41 cellular contexts compared by ENCODE assay signal in genomic region chr9:95731876-95732275, GRCh38.
"Had no signal": no experiment of that assay in that cellular context is flagged by ENCODE, and none has a peak within 500 bp of the region (broad histone marks: within the 10 kb centered on the region; RNA-seq: fewer than 3 reads in every experiment).

No MANE protein-coding gene starts in this region.

- H3K27me3 ChIP-seq: adrenal gland, Peyer's patch had no signal

- DNase-seq: activated B cell treated with CpG ODN at 0.5 μM for 24 hours; activated CD4-positive, alpha-beta memory T cell treated with anti-CD3 and anti-CD28 coated beads, Interleukin-2, amount 10 ng/mL, durations not matched to agents 7 days and 5 days; activated CD4-positive, alpha-beta T cell treated with anti-CD3 and anti-CD28 coated beads for 48 hours; activated CD4-positive, CD25-positive, alpha-beta regulatory T cell treated with anti-CD3 and anti-CD28 coated beads, Interleukin-2, amount 50 U/mL, for 72 hours; activated CD8-positive, alpha-beta memory T cell treated with anti-CD3 and anti-CD28 coated beads for 24 hours; activated CD8-positive, alpha-beta memory T cell treated with anti-CD3 and anti-CD28 coated beads, Interleukin-2, amount 10 ng/mL, durations not matched to agents 7 days and 5 days; activated gamma-delta T cell treated with Interleukin-2 at 50 U/mL for 16 hours; activated naive CD4-positive, alpha-beta T cell treated with anti-CD3 and anti-CD28 coated beads for 36 hours; activated T-cell treated with anti-CD3 and anti-CD28 coated beads, Interleukin-2, amount 50 U/mL, for 24 hours; adrenal gland; anterior cingulate cortex; caudate nucleus; cerebellar nuclear complex; Kasumi-1; KG1; MM.1S; MV-4-11; NCI-H1092 treated with DMSO at 0.1 percent for 48 hours; NCI-H1417; NCI-H146; NCI-H187; NCI-H2029 treated with DMSO at 0.1 percent for 48 hours; NCI-H2107; NCI-H2171; NCI-H510A; NCI-H526; NCI-H748 treated with DMSO at 0.1 percent for 48 hours; NK-92 treated with Interleukin-12 subunit alpha and Interleukin-12 subunit beta, amount 100 ng/mL, for 24 hours; PC-3; Peyer's patch; SIG-M5; SW 1271; T-helper 1 cell; T-helper 2 cell; T-helper 9 cell had no signal

- H3K27ac ChIP-seq: adrenal gland, RWPE1, VCaP had no signal

- H3K9me3 Mint-ChIP-seq: activated B cell treated with CpG ODN at 0.5 μM for 24 hours had no signal

- H3K36me3 ChIP-seq: adrenal gland, Peyer's patch had no signal

- H3K36me3 Mint-ChIP-seq: brain had no signal

- H3K9me3 ChIP-seq: adrenal gland, Peyer's patch had no signal

- ATAC-seq: activated CD8-positive, alpha-beta memory T cell treated with anti-CD3 and anti-CD28 coated beads, Interleukin-2, amount 10 ng/mL, durations not matched to agents 7 days and 5 days; activated naive CD4-positive, alpha-beta T cell treated with anti-CD3 and anti-CD28 coated beads, Interleukin-2, amount 50 U/mL, for 72 hours; PC-3; Right ventricle myocardium inferior had no signal

- H3K27ac Mint-ChIP-seq: activated B cell treated with CpG ODN at 0.5 μM for 24 hours; activated CD4-positive, alpha-beta memory T cell treated with anti-CD3 and anti-CD28 coated beads, Interleukin-2, amount 10 ng/mL, durations not matched to agents 7 days and 5 days; activated CD8-positive, alpha-beta memory T cell treated with anti-CD3 and anti-CD28 coated beads, Interleukin-2, amount 10 ng/mL, durations not matched to agents 7 days and 5 days; activated naive CD4-positive, alpha-beta T cell treated with anti-CD3 and anti-CD28 coated beads for 36 hours; activated naive CD4-positive, alpha-beta T cell treated with anti-CD3 and anti-CD28 coated beads, Interleukin-2, amount 50 U/mL, for 72 hours; activated T-cell treated with anti-CD3 and anti-CD28 coated beads, Interleukin-2, amount 50 U/mL, for 24 hours; activated T-helper 2 cell treated with anti-CD3 and anti-CD28 coated beads, Interferon-gamma antibody, Interleukin-2, Interleukin-4, amounts not matched to agents 10 μg/mL and 5 μg/mL and 100 μg/mL, durations not matched to agents 14 hours and 24 hours and 36 hours; brain had no signal

- H3K4me3 Mint-ChIP-seq: activated B cell treated with CpG ODN at 0.5 μM for 24 hours; activated CD4-positive, alpha-beta memory T cell treated with anti-CD3 and anti-CD28 coated beads, Interleukin-2, amount 10 ng/mL, durations not matched to agents 7 days and 5 days; activated CD8-positive, alpha-beta memory T cell treated with anti-CD3 and anti-CD28 coated beads, Interleukin-2, amount 10 ng/mL, durations not matched to agents 7 days and 5 days; activated naive CD4-positive, alpha-beta T cell treated with anti-CD3 and anti-CD28 coated beads for 36 hours; activated T-cell treated with anti-CD3 and anti-CD28 coated beads, Interleukin-2, amount 50 U/mL, for 24 hours; brain had no signal

- H3K4me1 Mint-ChIP-seq: activated B cell treated with CpG ODN at 0.5 μM for 24 hours; activated CD4-positive, alpha-beta memory T cell treated with anti-CD3 and anti-CD28 coated beads, Interleukin-2, amount 10 ng/mL, durations not matched to agents 7 days and 5 days had no signal

- H3K4me3 ChIP-seq: adrenal gland, Peyer's patch had no signal
